ENCODE assay signal across 21 cellular contexts in the genomic region with DNA sequence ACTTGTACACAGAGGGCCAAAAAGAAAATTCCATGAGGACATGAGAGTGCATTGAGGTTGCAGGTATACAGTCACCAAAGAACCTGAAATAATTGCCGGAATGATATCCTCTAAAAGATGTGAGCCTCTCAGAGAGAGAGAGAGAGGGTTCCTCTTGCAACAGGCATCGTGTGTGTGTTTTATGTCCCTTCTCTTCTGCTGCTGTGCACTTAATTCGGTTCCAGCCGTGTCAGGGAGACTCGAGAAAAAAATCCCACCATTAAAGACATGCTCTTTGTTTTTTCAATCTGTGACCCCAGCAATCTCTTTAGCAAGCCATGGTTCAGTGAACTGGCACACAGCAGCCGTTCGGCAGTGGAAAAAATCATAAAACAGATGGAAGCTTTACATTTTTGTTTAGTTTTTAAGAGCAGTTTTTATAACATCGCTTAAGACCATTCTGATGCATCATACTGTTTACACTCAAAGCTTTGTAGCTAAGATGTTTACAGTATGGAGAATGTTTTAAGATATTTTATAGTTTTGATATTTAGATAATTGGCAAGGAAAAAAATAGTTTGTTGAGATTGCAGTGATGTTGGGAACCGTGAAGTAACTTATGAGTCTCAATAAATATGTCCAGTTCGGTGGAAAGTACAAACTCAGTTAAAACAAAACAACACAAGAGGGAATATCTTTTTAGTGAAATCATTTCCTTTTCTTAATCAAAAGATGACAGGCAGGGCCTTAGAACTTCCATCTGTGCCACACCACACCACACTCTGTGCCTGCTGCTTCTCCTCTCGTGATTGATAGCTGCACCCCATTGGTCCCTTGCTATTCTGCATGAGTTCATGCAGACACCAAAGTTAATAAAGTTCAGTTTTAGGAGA. TPM values are rescaled to one million over a fixed set of nuclear protein-coding genes. Genes with fewer than 3 reads are reported as not detected.
A peak's percentile ranks its signal among the peaks of the same experiment; 100 is the strongest.
DNase-seq lines count a peak whose midpoint lies in the region; ATAC-seq and TF ChIP-seq lines count a peak whose summit lies in the region.
"Had no signal": no experiment of that assay in that cellular context is flagged by ENCODE, and none has a peak within 500 bp of the region (broad histone marks: within the 10 kb centered on the region; RNA-seq: fewer than 3 reads in every experiment).

No MANE protein-coding gene starts in this region.

- POLR2A ChIA-PET in WTC11 (lab: Charles Lee): no interaction called here

- no peak for ATAC-seq in WTC11
- ATAC-seq: activated T-cell treated with anti-CD3 and anti-CD28 coated beads, Interleukin-2, amount 50 U/mL, for 4 hours; psoas muscle had no signal

- H3K4me3 Mint-ChIP-seq in glutamatergic neuron (ENCODE audit: unreplicated experiment): peak overlapping the region; percentile 15
- H3K4me3 Mint-ChIP-seq in WTC11: no peak overlapping the region
- H3K4me3 Mint-ChIP-seq: activated naive CD4-positive, alpha-beta T cell treated with anti-CD3 and anti-CD28 coated beads, Interleukin-2, amount 50 U/mL, for 24 hours; activated T-cell treated with anti-CD3 and anti-CD28 coated beads, Interleukin-2, amount 50 U/mL, for 4 hours had no signal

- no peak for TF ChIP-seq CTCF in glutamatergic neuron (IDR thresholded peaks at IDR 0.05; ENCODE audit: partially characterized antibody, unreplicated experiment)
- TF ChIP-seq CTCF in WTC11 (IDR thresholded peaks at IDR 0.05): no peak
- no peak for TF ChIP-seq CTCF in suprapubic skin (IDR thresholded peaks at IDR 0.05)

- WGBS in suprapubic skin: 48% methylated on average over 11 of the region's 11 CpGs

- peaks cover 5% of the 10 kb centered on the region for H3K27me3 Mint-ChIP-seq in glutamatergic neuron (ENCODE audit: unreplicated experiment)
- no peaks in the 10 kb centered on the region; the same call in 1 of the 2 replicates for H3K27me3 Mint-ChIP-seq in WTC11 (ENCODE audit: low read depth)
- H3K27me3 Mint-ChIP-seq: activated naive CD4-positive, alpha-beta T cell treated with anti-CD3 and anti-CD28 coated beads, Interleukin-2, amount 50 U/mL, for 24 hours; naive B cell had no signal

- peak overlapping the region; percentile 62 for H3K27ac ChIP-seq in substantia nigra (ENCODE audit: low read depth, low read length, poor library complexity, severe bottlenecking)
- H3K27ac ChIP-seq in suprapubic skin: no peak overlapping the region
- H3K27ac ChIP-seq: PC-9, psoas muscle had no signal

- peak; percentile 10 for DNase-seq in DMS79 (lab: John Stamatoyannopoulos, UW)
- peak; percentile 85 for DNase-seq in NCI-H2171 (lab: John Stamatoyannopoulos, UW)
- DNase-seq in glutamatergic neuron: no peak
- no peak for DNase-seq in substantia nigra (lab: John Stamatoyannopoulos, UW)
- DNase-seq in HuH-7 (ENCODE audit: low spot score): no peak
- no peak for DNase-seq in WTC11 (ENCODE audit: low spot score)
- no peak for DNase-seq in suprapubic skin (ENCODE audit: low spot score in 2 of 2)
- DNase-seq: activated T-cell treated with anti-CD3 and anti-CD28 coated beads, Interleukin-2, amount 50 U/mL, for 4 hours; Caco-2; H7; hippocampal formation; islet precursor cell; naive B cell; NCI-H1105; NCI-H748 treated with DMSO at 0.1 percent for 48 hours; PC-9; T-helper 9 cell had no signal

- no peaks in the 10 kb centered on the region for H3K36me3 ChIP-seq in suprapubic skin

- no peak for TF ChIP-seq EP300 in suprapubic skin (IDR thresholded peaks at IDR 0.05)

- H3K27ac Mint-ChIP-seq in glutamatergic neuron (ENCODE audit: unreplicated experiment) (peak overlapping the region; percentile 54), WTC11 (no peak overlapping the region)
- H3K27ac Mint-ChIP-seq: activated naive CD4-positive, alpha-beta T cell treated with anti-CD3 and anti-CD28 coated beads, Interleukin-2, amount 50 U/mL, for 24 hours; naive B cell had no signal

- H3K9me3 ChIP-seq in suprapubic skin: no peaks in the 10 kb centered on the region
- H3K9me3 ChIP-seq: Caco-2, psoas muscle had no signal

- H3K27me3 ChIP-seq in suprapubic skin: peaks cover 8% of the 10 kb centered on the region

- H3K4me3 ChIP-seq in suprapubic skin: no peak overlapping the region
- H3K4me3 ChIP-seq: PC-9, psoas muscle had no signal

- CTCF ChIA-PET in WTC11 (lab: Charles Lee): no interaction called here

- no peaks in the 10 kb centered on the region for H3K4me1 ChIP-seq in suprapubic skin
- H3K4me1 ChIP-seq: Caco-2, psoas muscle had no signal

- H3K9me3 Mint-ChIP-seq in glutamatergic neuron (ENCODE audit: unreplicated experiment) (peaks cover 3% of the 10 kb centered on the region), WTC11 (no peaks in the 10 kb centered on the region)
- H3K9me3 Mint-ChIP-seq: activated naive CD4-positive, alpha-beta T cell treated with anti-CD3 and anti-CD28 coated beads, Interleukin-2, amount 50 U/mL, for 24 hours; activated T-cell treated with anti-CD3 and anti-CD28 coated beads, Interleukin-2, amount 50 U/mL, for 4 hours had no signal

- TF ChIP-seq POLR2A in suprapubic skin (IDR thresholded peaks at IDR 0.05): no peak

- peaks cover 6% of the 10 kb centered on the region for H3K36me3 Mint-ChIP-seq in glutamatergic neuron (ENCODE audit: unreplicated experiment)
- no peaks in the 10 kb centered on the region for H3K36me3 Mint-ChIP-seq in WTC11
- H3K36me3 Mint-ChIP-seq: activated naive CD4-positive, alpha-beta T cell treated with anti-CD3 and anti-CD28 coated beads, Interleukin-2, amount 50 U/mL, for 24 hours; naive B cell had no signal

- H3K4me1 Mint-ChIP-seq in glutamatergic neuron (ENCODE audit: low read depth, unreplicated experiment) (peaks cover 15% of the 10 kb centered on the region), WTC11 (no peaks in the 10 kb centered on the region)
- H3K4me1 Mint-ChIP-seq: activated naive CD4-positive, alpha-beta T cell treated with anti-CD3 and anti-CD28 coated beads, Interleukin-2, amount 50 U/mL, for 24 hours; naive B cell had no signal

TF ChIP-seq in WTC11, 78 proteins besides CTCF, POLR2A, EP300 and RAD21 (continues in another document):
- TF ChIP-seq JUN (CRISPR knock-in tag; IDR thresholded peaks at IDR 0.05): no peak
- TF ChIP-seq FOXJ3 (CRISPR knock-in tag; IDR thresholded peaks at IDR 0.05; ENCODE audit: borderline replicate concordance): no peak
- TF ChIP-seq, protein P1, sequence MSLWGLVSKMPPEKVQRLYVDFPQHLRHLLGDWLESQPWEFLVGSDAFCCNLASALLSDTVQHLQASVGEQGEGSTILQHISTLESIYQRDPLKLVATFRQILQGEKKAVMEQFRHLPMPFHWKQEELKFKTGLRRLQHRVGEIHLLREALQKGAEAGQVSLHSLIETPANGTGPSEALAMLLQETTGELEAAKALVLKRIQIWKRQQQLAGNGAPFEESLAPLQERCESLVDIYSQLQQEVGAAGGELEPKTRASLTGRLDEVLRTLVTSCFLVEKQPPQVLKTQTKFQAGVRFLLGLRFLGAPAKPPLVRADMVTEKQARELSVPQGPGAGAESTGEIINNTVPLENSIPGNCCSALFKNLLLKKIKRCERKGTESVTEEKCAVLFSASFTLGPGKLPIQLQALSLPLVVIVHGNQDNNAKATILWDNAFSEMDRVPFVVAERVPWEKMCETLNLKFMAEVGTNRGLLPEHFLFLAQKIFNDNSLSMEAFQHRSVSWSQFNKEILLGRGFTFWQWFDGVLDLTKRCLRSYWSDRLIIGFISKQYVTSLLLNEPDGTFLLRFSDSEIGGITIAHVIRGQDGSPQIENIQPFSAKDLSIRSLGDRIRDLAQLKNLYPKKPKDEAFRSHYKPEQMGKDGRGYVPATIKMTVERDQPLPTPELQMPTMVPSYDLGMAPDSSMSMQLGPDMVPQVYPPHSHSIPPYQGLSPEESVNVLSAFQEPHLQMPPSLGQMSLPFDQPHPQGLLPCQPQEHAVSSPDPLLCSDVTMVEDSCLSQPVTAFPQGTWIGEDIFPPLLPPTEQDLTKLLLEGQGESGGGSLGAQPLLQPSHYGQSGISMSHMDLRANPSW (CRISPR knock-in tag; conservative IDR thresholded peaks at IDR 0.05; ENCODE audit: low read depth): no peak
- TF ChIP-seq HMGA2 (CRISPR knock-in tag; IDR thresholded peaks at IDR 0.05): no peak
- TF ChIP-seq ZNF219 (CRISPR knock-in tag; IDR thresholded peaks at IDR 0.05; ENCODE audit: borderline replicate concordance): no peak
- TF ChIP-seq ARID4B (CRISPR knock-in tag; IDR thresholded peaks at IDR 0.05; ENCODE audit: borderline replicate concordance): no peak

RNA-seq across cellular contexts. Expression of gene ZNF536, which starts 31.2 kb away (rescaled TPM):
- total RNA-seq in glutamatergic neuron (ENCODE audit: unreplicated experiment) (24.9 TPM), WTC11 (2021) (0.34 to 0.37 TPM (median 0.35 TPM) in 3 replicates), suprapubic skin (1 to 10 TPM in 1 of 4 donors, under 1 TPM in 3; 0.10 to 1.5 (median 0.51) TPM)
- total RNA-seq: activated T-cell treated with anti-CD3 and anti-CD28 coated beads, Interleukin-2, amount 50 U/mL, for 4 hours; Caco-2; chondrocyte; lung microvascular endothelial cell; PC-9 had no signal

Comparison
In these comparisons a context has a peak if more than half of its experiments do, and no peak if none do; other contexts are left out.
1. DNase-seq: peak in DMS79 (single experiment) and NCI-H2171 (single experiment); none in glutamatergic neuron (single experiment), substantia nigra (0 of 49), HuH-7 (single experiment), WTC11 (single experiment) and suprapubic skin (0 of 2).
2. RNA of gene ZNF536, which starts 31.2 kb away (total RNA-seq): 24.9 TPM in glutamatergic neuron (single experiment); 0.10 to 1.5 TPM in suprapubic skin and 0.34 to 0.37 TPM in WTC11; every median in the first group is over 10 times any median in the second.